8 cellular contexts compared by ENCODE assay signal in genomic region chr12:54984602-54985376, GRCh38. TPM values are rescaled to one million over a fixed set of nuclear protein-coding genes. Genes with fewer than 3 reads are reported as not detected.
DNase-seq lines count a peak whose midpoint lies in the region; ATAC-seq and TF ChIP-seq lines count a peak whose summit lies in the region.

A gene with protein sequence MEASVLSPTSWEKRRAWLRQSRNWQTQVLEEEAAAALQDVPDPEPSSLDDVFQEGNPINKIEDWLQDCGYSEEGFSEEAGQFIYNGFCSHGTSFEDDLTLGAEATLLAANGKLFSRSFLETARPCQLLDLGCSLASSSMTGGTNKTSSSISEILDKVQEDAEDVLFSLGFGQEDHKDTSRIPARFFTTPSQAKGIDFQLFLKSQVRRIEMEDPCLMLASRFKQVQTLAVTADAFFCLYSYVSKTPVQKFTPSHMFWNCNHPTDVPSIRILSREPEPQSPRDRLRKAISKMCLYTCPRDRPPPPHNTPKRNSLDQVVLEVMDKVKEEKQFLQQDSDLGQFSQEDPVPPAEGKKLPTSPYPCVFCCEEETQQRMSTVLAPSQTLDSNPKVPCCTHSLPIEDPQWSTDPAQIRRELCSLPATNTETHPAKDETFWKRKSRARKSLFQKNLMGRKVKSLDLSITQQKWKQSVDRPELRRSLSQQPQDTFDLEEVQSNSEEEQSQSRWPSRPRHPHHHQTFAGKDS (minus strand): TSS chr12:54984762. CDS start chr12:54974562, 10,200 bp downstream.

- H3K4me1 ChIP-seq in lower lobe of right lung = no peaks in the 10 kb centered on the region

- H3K36me3 Mint-ChIP-seq in activated T-cell treated with anti-CD3 and anti-CD28 coated beads, Interleukin-2, amount 50 U/mL, for 24 hours (ENCODE audit: low read depth) = peaks cover 48% of the 10 kb centered on the region

- H3K9me3 ChIP-seq in lower lobe of right lung = no peaks in the 10 kb centered on the region

- H3K4me3 ChIP-seq in GM12865 (ENCODE audit: low read depth, low read length) (peak within 1 kb of the TSS; percentile 72), lower lobe of right lung (peak within 1 kb of the TSS; percentile 30)

- no peaks in the 10 kb centered on the region for H3K36me3 ChIP-seq in lower lobe of right lung

- H3K27ac Mint-ChIP-seq in activated T-cell treated with anti-CD3 and anti-CD28 coated beads, Interleukin-2, amount 50 U/mL, for 24 hours = peak within 1 kb of the TSS; percentile 97

- no peaks in the 10 kb centered on the region for H3K27me3 ChIP-seq in lower lobe of right lung (ENCODE audit: low read depth)

- H3K4me1 Mint-ChIP-seq in activated T-cell treated with anti-CD3 and anti-CD28 coated beads, Interleukin-2, amount 50 U/mL, for 24 hours (ENCODE audit: low read depth) = peaks cover 83% of the 10 kb centered on the region

- DNase-seq in GM12865 (ENCODE audit: low read depth) (peak; percentile 94), NOMO-1 treated with dmso at 0.1 percent for 144 hours (lab: John Stamatoyannopoulos, UW; ENCODE audit: unreplicated experiment) (peak; percentile 66), lower lobe of right lung (peak; percentile 79), NCI-H446 treated with DMSO at 0.1 percent for 48 hours (lab: John Stamatoyannopoulos, UW) (no peak), cerebellar cortex (ENCODE audit: low spot score) (no peak)
- DNase-seq in activated T-cell treated with anti-CD3 and anti-CD28 coated beads, Interleukin-2, amount 50 U/mL, for 24 hours = peak; percentile 80
- DNase-seq in stimulated activated naive CD8-positive, alpha-beta T cell treated with anti-CD3 and anti-CD28 coated beads, Interleukin-15, Interleukin-2, amounts not matched to agents 100 U/mL and 50 U/mL, for 24 hours = peak; percentile 83

- peak; percentile 90 for ATAC-seq in HG02571 (IDR thresholded peaks at IDR 0.05; ENCODE audit: unreplicated experiment)
- ATAC-seq in lower lobe of right lung = peak; percentile 83 to 91
- peak; percentile 89 for ATAC-seq in stimulated activated naive CD8-positive, alpha-beta T cell treated with anti-CD3 and anti-CD28 coated beads, Interleukin-15, Interleukin-2, amounts not matched to agents 100 U/mL and 50 U/mL, for 24 hours

- no peaks in the 10 kb centered on the region for H3K27me3 Mint-ChIP-seq in activated T-cell treated with anti-CD3 and anti-CD28 coated beads, Interleukin-2, amount 50 U/mL, for 24 hours

- H3K27ac ChIP-seq in lower lobe of right lung = peak within 1 kb of the TSS; percentile 9

- intact Hi-C loops in lower lobe of right lung (cut with DNase I) = no loop called here

- TF ChIP-seq CTCF in GM12865 (IDR thresholded peaks at IDR 0.05; ENCODE audit: insufficient read depth, low read depth, low read length, missing control alignments) (no peak), lower lobe of right lung (IDR thresholded peaks at IDR 0.05) (no peak)

- H3K4me3 Mint-ChIP-seq in activated T-cell treated with anti-CD3 and anti-CD28 coated beads, Interleukin-2, amount 50 U/mL, for 24 hours = peak within 1 kb of the TSS; percentile 84

- no peaks in the 10 kb centered on the region for H3K9me3 Mint-ChIP-seq in activated T-cell treated with anti-CD3 and anti-CD28 coated beads, Interleukin-2, amount 50 U/mL, for 24 hours

RNA-seq across cellular contexts. Expression of the gene that starts here (rescaled TPM):
- 5.0 TPM for total RNA-seq in lower lobe of right lung

Comparison
In these comparisons a context has a peak if more than half of its experiments do, and no peak if none do; other contexts are left out.
1. DNase-seq: peak in GM12865 (single experiment), NOMO-1 treated with dmso at 0.1 percent for 144 hours (single experiment), activated T-cell treated with anti-CD3 and anti-CD28 coated beads, Interleukin-2, amount 50 U/mL, for 24 hours (single experiment), lower lobe of right lung (single experiment) and stimulated activated naive CD8-positive, alpha-beta T cell treated with anti-CD3 and anti-CD28 coated beads, Interleukin-15, Interleukin-2, amounts not matched to agents 100 U/mL and 50 U/mL, for 24 hours (single experiment); none in NCI-H446 treated with DMSO at 0.1 percent for 48 hours (single experiment) and cerebellar cortex (single experiment).
2. Peak in every context shown above with its lines, with median percentiles within 50 percentile points of each other: ATAC-seq.